11 cellular contexts compared by ENCODE assay signal in genomic region chr1:89721351-89721750, GRCh38.
A peak's percentile ranks its signal among the peaks of the same experiment; 100 is the strongest.
DNase-seq lines count a peak whose midpoint lies in the region; ATAC-seq, FAIRE-seq and TF ChIP-seq lines count a peak whose summit lies in the region.
"Had no signal": no experiment of that assay in that cellular context is flagged by ENCODE, and none has a peak within 500 bp of the region (broad histone marks: within the 10 kb centered on the region; RNA-seq: fewer than 3 reads in every experiment).

No MANE protein-coding gene starts in this region.

- no peaks in the 10 kb centered on the region for H3K36me3 ChIP-seq in Panc1 (ENCODE audit: control insufficient read depth, insufficient read depth, low read length)
- H3K36me3 ChIP-seq: esophagus squamous epithelium, neural progenitor cell, WERI-Rb-1 had no signal

- peak overlapping the region; percentile 92 for H3K27ac Mint-ChIP-seq in central memory CD8-positive, alpha-beta T cell (ENCODE audit: low read depth)
- H3K27ac Mint-ChIP-seq: neural progenitor cell had no signal

- POLR2A ChIA-PET in Panc1 (lab: Charles Lee), result no interaction called here

- H3K27me3 ChIP-seq in Panc1 (ENCODE audit: control insufficient read depth, insufficient read depth, low read length), result no peaks in the 10 kb centered on the region
- H3K27me3 ChIP-seq: esophagus squamous epithelium, neural progenitor cell had no signal

- ATAC-seq in left ventricle myocardium superior (peak; percentile 6), Right ventricle myocardium inferior (no peak), Panc1 (peak; percentile 42; the same call in 1 of the 2 replicates), HG03135 (IDR thresholded peaks at IDR 0.05; ENCODE audit: unreplicated experiment) (no peak)
- peak; percentile 86 for ATAC-seq in central memory CD8-positive, alpha-beta T cell (replicated peaks; ENCODE audit: extremely low read depth, poor library complexity, severe bottlenecking)
- ATAC-seq in stimulated activated naive CD8-positive, alpha-beta T cell treated with anti-CD3 and anti-CD28 coated beads, Interleukin-15, Interleukin-2, amounts not matched to agents 100 U/mL and 50 U/mL, for 24 hours, result peak; percentile 33

- in situ Hi-C loops in Panc1 (cut with HindIII; ENCODE audit: low pct_unique_long_range_greater_than_20kb, low sequenced_read_pairs), result no loop called here

- CTCF ChIA-PET in Panc1 (lab: Charles Lee), result no interaction called here

- H3K4me1 ChIP-seq in Panc1 (ENCODE audit: control insufficient read depth, insufficient read depth, low read length), result peaks cover 9% of the 10 kb centered on the region; the same call in 1 of the 2 replicates

- peaks cover 13% of the 10 kb centered on the region for H3K36me3 Mint-ChIP-seq in central memory CD8-positive, alpha-beta T cell (ENCODE audit: insufficient read depth)
- H3K36me3 Mint-ChIP-seq: neural progenitor cell had no signal

- intact Hi-C loops in left ventricle myocardium superior (cut with micrococcal nuclease), result no loop called here
- intact Hi-C loops in Right ventricle myocardium inferior (cut with DNase I), result no loop called here
- intact Hi-C loops in Panc1 (cut with micrococcal nuclease; ENCODE audit: unreplicated experiment), result no loop called here

- no peaks in the 10 kb centered on the region for H3K27me3 Mint-ChIP-seq in central memory CD8-positive, alpha-beta T cell

- no peak for FAIRE-seq in GM19239 (lab: Jason Lieb, UNC)

- peaks cover 70% of the 10 kb centered on the region for H3K4me1 Mint-ChIP-seq in central memory CD8-positive, alpha-beta T cell

- no peaks in the 10 kb centered on the region for H3K9me3 ChIP-seq in Panc1 (ENCODE audit: control insufficient read depth, insufficient read depth, low read depth, low read length)
- H3K9me3 ChIP-seq: esophagus squamous epithelium had no signal

- peak overlapping the region; percentile 44 for H3K4me3 Mint-ChIP-seq in central memory CD8-positive, alpha-beta T cell
- H3K4me3 Mint-ChIP-seq: neural progenitor cell had no signal

- H3K4me3 ChIP-seq in Panc1 (ENCODE audit: low read depth in 2 of 2, low read length in 2 of 2), result no peak overlapping the region
- H3K4me3 ChIP-seq: esophagus squamous epithelium, neural progenitor cell had no signal

- H3K27ac ChIP-seq in Panc1 (ENCODE audit: low read length), result no peak overlapping the region
- H3K27ac ChIP-seq: neural progenitor cell, WERI-Rb-1 had no signal

- DNase-seq in left ventricle myocardium superior, result no peak
- DNase-seq in Right ventricle myocardium inferior (ENCODE audit: missing footprints), result no peak
- no peak for DNase-seq in Panc1 (ENCODE audit: low read depth, low spot score)
- peak in 1 of 2 donors; percentile 33 for DNase-seq in central memory CD8-positive, alpha-beta T cell (ENCODE audit: low spot score in 2 of 2)
- no peak for DNase-seq in stimulated activated naive CD8-positive, alpha-beta T cell treated with anti-CD3 and anti-CD28 coated beads, Interleukin-15, Interleukin-2, amounts not matched to agents 100 U/mL and 50 U/mL, for 24 hours
- DNase-seq in activated effector memory CD4-positive, alpha-beta T cell treated with anti-CD3 and anti-CD28 coated beads, Interleukin-2, amount 50 U/mL, for 16 hours, result no peak
- no peak for DNase-seq in GM19239 (ENCODE audit: insufficient read length, low spot score)
- DNase-seq: esophagus squamous epithelium, WERI-Rb-1 had no signal

- no peak for TF ChIP-seq CTCF in Panc1 (IDR thresholded peaks at IDR 0.05)

- H3K9me3 Mint-ChIP-seq in central memory CD8-positive, alpha-beta T cell, result no peaks in the 10 kb centered on the region
- H3K9me3 Mint-ChIP-seq: neural progenitor cell had no signal

- BruUV-seq in Panc1 (replicated peaks; lab: Mats Ljungman, UMichigan), result no TSS peak

Comparison
In these comparisons a context has a peak if more than half of its experiments do, and no peak if none do; other contexts are left out.
1. ATAC-seq: peak in left ventricle myocardium superior (single experiment), Panc1 (single experiment), central memory CD8-positive, alpha-beta T cell (single experiment) and stimulated activated naive CD8-positive, alpha-beta T cell treated with anti-CD3 and anti-CD28 coated beads, Interleukin-15, Interleukin-2, amounts not matched to agents 100 U/mL and 50 U/mL, for 24 hours (single experiment); none in Right ventricle myocardium inferior (single experiment) and HG03135 (single experiment).